Comparison of ENCODE assay signal across 1 cellular context in genomic region chr6:79868098-79868722, GRCh38.
TF ChIP-seq lines count a peak whose summit lies in the region.

No MANE protein-coding gene starts in this region.

TF ChIP-seq in K562, 482 proteins besides CTCF, POLR2A, EP300 and RAD21 (continued from another document):
- TF ChIP-seq TCF15 (CRISPR knock-in tag; IDR thresholded peaks at IDR 0.05) (no peak), CHCHD3 (CRISPR knock-in tag; IDR thresholded peaks at IDR 0.05) (no peak), SLC30A9 (CRISPR knock-in tag; IDR thresholded peaks at IDR 0.05) (no peak), ATF1 (CRISPR knock-in tag; IDR thresholded peaks at IDR 0.05) (no peak), ATF1 (tag; IDR thresholded peaks at IDR 0.05) (peak; percentile 32; the same call in 1 of the 2 replicates), ARID1B (IDR thresholded peaks at IDR 0.05) (no peak), ARID3A (IDR thresholded peaks at IDR 0.05; ENCODE audit: borderline replicate concordance, low read depth, low read length) (0 out of 2 replicates have a peak, but pooled peaks have one; percentile 5), WHSC1 (IDR thresholded peaks at IDR 0.05; ENCODE audit: low read length) (no peak), ESRRA (IDR thresholded peaks at IDR 0.05; ENCODE audit: borderline replicate concordance, low read depth) (peak; percentile 21; the same call in 1 of the 2 replicates), CSDE1 (IDR thresholded peaks at IDR 0.05) (no peak), FOXK2 (conservative IDR thresholded peaks at IDR 0.05 in 1 of 2, IDR thresholded peaks at IDR 0.05 in 1 of 2; ENCODE audit: low read depth in 2 of 2) (peak in 1 of 2 experiments; percentile 42; a peak in 1 of 4 replicates), DEAF1 (CRISPR knock-in tag; IDR thresholded peaks at IDR 0.05) (0 out of 2 replicates have a peak, but pooled peaks have one; percentile 46), MEF2A (IDR thresholded peaks at IDR 0.05; ENCODE audit: control insufficient read depth, low read depth, low read length) (no peak), GTF2A2 (tag; IDR thresholded peaks at IDR 0.05) (no peak), CREM (IDR thresholded peaks at IDR 0.05; ENCODE audit: low read depth) (peak; percentile 36; the same call in 1 of the 2 replicates), SMC3 (conservative IDR thresholded peaks at IDR 0.05; ENCODE audit: insufficient read depth, low read depth, low read length) (0 out of 2 replicates have a peak, but pooled peaks have one; percentile 41), MYBL2 (IDR thresholded peaks at IDR 0.05; ENCODE audit: low read depth) (no peak), MYBL2 (CRISPR knock-in tag; IDR thresholded peaks at IDR 0.05; ENCODE audit: borderline replicate concordance) (no peak), MXD1 (CRISPR knock-in tag; IDR thresholded peaks at IDR 0.05; ENCODE audit: borderline replicate concordance, poor library complexity, severe bottlenecking) (no peak), ZBTB11 (CRISPR knock-in tag; IDR thresholded peaks at IDR 0.05) (no peak), TFAP4 (CRISPR knock-in tag; IDR thresholded peaks at IDR 0.05; ENCODE audit: borderline replicate concordance) (no peak), CREB1 (IDR thresholded peaks at IDR 0.05) (no peak), CREB1 (CRISPR knock-in tag; IDR thresholded peaks at IDR 0.05) (no peak), ZNF384 (IDR thresholded peaks at IDR 0.05; ENCODE audit: low read depth, low read length) (peak; percentile 95), EHMT2 (IDR thresholded peaks at IDR 0.05) (no peak)
